In the genomic region with DNA sequence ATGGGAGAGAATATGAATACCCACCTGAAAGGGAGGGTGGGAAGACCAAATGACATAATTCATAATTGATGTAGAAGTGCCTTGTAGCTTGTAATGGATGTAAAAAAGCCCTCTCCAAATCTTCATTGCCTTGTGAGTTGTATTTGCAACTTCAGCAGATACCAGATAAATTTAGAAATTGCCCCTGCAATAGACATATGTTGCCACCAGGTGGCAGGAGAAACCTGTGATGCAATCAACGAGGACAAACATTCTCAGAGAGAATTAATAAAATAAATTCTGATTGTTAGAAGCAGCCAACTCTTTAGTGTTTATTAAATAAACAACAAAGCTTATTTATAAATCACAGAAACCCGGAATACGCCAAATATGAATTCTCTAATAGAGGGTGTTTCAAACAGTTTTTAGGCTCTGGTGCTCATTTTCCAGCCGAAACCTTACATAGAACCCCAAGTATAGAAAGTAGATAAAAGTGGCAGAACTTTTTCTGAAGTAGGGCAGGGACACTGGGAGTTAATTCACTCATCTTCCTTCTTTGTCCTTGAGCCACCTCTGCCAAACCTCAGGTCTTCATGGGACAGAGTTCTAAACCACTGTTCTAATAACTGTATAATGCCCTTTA, we compare ENCODE assay signal across 1 cellular context.
TF ChIP-seq lines count a peak whose summit lies in the region.

No MANE protein-coding gene starts in this region.

TF ChIP-seq in neural cell, 6 proteins besides CTCF, POLR2A, EP300 and RAD21:
- TF ChIP-seq, protein P1, sequence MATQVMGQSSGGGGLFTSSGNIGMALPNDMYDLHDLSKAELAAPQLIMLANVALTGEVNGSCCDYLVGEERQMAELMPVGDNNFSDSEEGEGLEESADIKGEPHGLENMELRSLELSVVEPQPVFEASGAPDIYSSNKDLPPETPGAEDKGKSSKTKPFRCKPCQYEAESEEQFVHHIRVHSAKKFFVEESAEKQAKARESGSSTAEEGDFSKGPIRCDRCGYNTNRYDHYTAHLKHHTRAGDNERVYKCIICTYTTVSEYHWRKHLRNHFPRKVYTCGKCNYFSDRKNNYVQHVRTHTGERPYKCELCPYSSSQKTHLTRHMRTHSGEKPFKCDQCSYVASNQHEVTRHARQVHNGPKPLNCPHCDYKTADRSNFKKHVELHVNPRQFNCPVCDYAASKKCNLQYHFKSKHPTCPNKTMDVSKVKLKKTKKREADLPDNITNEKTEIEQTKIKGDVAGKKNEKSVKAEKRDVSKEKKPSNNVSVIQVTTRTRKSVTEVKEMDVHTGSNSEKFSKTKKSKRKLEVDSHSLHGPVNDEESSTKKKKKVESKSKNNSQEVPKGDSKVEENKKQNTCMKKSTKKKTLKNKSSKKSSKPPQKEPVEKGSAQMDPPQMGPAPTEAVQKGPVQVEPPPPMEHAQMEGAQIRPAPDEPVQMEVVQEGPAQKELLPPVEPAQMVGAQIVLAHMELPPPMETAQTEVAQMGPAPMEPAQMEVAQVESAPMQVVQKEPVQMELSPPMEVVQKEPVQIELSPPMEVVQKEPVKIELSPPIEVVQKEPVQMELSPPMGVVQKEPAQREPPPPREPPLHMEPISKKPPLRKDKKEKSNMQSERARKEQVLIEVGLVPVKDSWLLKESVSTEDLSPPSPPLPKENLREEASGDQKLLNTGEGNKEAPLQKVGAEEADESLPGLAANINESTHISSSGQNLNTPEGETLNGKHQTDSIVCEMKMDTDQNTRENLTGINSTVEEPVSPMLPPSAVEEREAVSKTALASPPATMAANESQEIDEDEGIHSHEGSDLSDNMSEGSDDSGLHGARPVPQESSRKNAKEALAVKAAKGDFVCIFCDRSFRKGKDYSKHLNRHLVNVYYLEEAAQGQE (IDR thresholded peaks at IDR 0.05; ENCODE audit: borderline replicate concordance), result no peak
- no peak for TF ChIP-seq TAF1 (IDR thresholded peaks at IDR 0.05; ENCODE audit: low read depth)
- peak; percentile 94 for TF ChIP-seq SMC3 (conservative IDR thresholded peaks at IDR 0.05; ENCODE audit: poor library complexity)
- TF ChIP-seq MXI1 (conservative IDR thresholded peaks at IDR 0.05; ENCODE audit: poor library complexity, severe bottlenecking), result no peak
- TF ChIP-seq EZH2 (IDR thresholded peaks at IDR 0.05; ENCODE audit: borderline replicate concordance, insufficient read depth, low read length, poor library complexity, severe bottlenecking), result no peak
- TF ChIP-seq POLR2AphosphoS5 (IDR thresholded peaks at IDR 0.05), result no peak
